In genomic region chr16:59611556-59611955, GRCh38 we compare ENCODE assay signal across 30 cellular contexts.
"Had no signal": no experiment of that assay in that cellular context is flagged by ENCODE, and none has a peak within 500 bp of the region (broad histone marks: within the 10 kb centered on the region; RNA-seq: fewer than 3 reads in every experiment).

No MANE protein-coding gene starts in this region.

- H3K4me3 ChIP-seq: SJCRH30, SK-N-MC had no signal

- DNase-seq: activated CD4-positive, alpha-beta memory T cell treated with anti-CD3 and anti-CD28 coated beads, Interleukin-2, amount 10 ng/mL, durations not matched to agents 7 days and 5 days; activated CD4-positive, alpha-beta T cell treated with anti-CD3 and anti-CD28 coated beads for 1 hour; activated CD4-positive, alpha-beta T cell treated with anti-CD3 and anti-CD28 coated beads for 48 hours; activated CD4-positive, CD25-positive, alpha-beta regulatory T cell; activated CD8-positive, alpha-beta memory T cell treated with anti-CD3 and anti-CD28 coated beads for 24 hours; activated CD8-positive, alpha-beta memory T cell treated with anti-CD3 and anti-CD28 coated beads, Interleukin-2, amount 10 ng/mL, durations not matched to agents 7 days and 5 days; activated CD8-positive, alpha-beta memory T cell treated with anti-CD3 and anti-CD28 coated beads, Interleukin-2, amount 50 U/mL, for 48 hours; activated effector memory CD4-positive, alpha-beta T cell treated with Interleukin-2 at 50 U/mL for 16 hours; activated naive CD4-positive, alpha-beta T cell treated with anti-CD3 and anti-CD28 coated beads, Interleukin-2, amount 10 ng/mL, durations not matched to agents 7 days and 5 days; activated naive CD8-positive, alpha-beta T cell treated with anti-CD3 and anti-CD28 coated beads, Interleukin-2, amount 50 U/mL, for 24 hours; activated T-cell treated with anti-CD3 and anti-CD28 coated beads, Interleukin-2, amount 50 U/mL, for 48 hours; anterior cingulate cortex; Kasumi-1; KG1; NCI-H1092 treated with DMSO at 0.1 percent for 48 hours; NCI-H1417; NCI-H146; NCI-H187; NCI-H2029 treated with DMSO at 0.1 percent for 48 hours; NCI-H2107; NCI-H2171; NCI-H2227 treated with DMSO at 0.1 percent for 48 hours; NCI-H446; NCI-H510A treated with DMSO at 0.1 percent for 48 hours; NCI-H69; SHP77; SJCRH30; T1000; WERI-Rb-1 had no signal

- H3K9me3 ChIP-seq: SJCRH30 had no signal

- H3K27ac ChIP-seq: SJCRH30, SK-N-MC, WERI-Rb-1 had no signal

- H3K27me3 ChIP-seq: SJCRH30 had no signal

- H3K36me3 ChIP-seq: SJCRH30, WERI-Rb-1 had no signal

- H3K4me1 ChIP-seq: SJCRH30 had no signal
